In genomic region chr18:62850619-62851306, GRCh38 we compare ENCODE assay signal across 1 cellular context.
TF ChIP-seq lines count a peak whose summit lies in the region.

No MANE protein-coding gene starts in this region.

TF ChIP-seq in K562, 482 proteins besides CTCF, POLR2A, EP300 and RAD21 (continued from another document and continues in another):
- TF ChIP-seq ZHX1 (conservative IDR thresholded peaks at IDR 0.05; ENCODE audit: low read length) = no peak
- no peak for TF ChIP-seq ZNF785 (CRISPR knock-in tag; IDR thresholded peaks at IDR 0.05)
- no peak for TF ChIP-seq MCM3 (IDR thresholded peaks at IDR 0.05)
- TF ChIP-seq ZNF121 (CRISPR knock-in tag; conservative IDR thresholded peaks at IDR 0.05) = no peak
- no peak for TF ChIP-seq CCNT2 (IDR thresholded peaks at IDR 0.05; ENCODE audit: borderline replicate concordance, extremely low read depth, insufficient read length, low read depth, low read length)
- TF ChIP-seq NBN (IDR thresholded peaks at IDR 0.05; ENCODE audit: low read depth) = peak; percentile 48; the same call in 1 of the 2 replicates
- TF ChIP-seq ARHGAP35 (IDR thresholded peaks at IDR 0.05; ENCODE audit: partially characterized antibody) = no peak
- no peak for TF ChIP-seq PTRF (tag; IDR thresholded peaks at IDR 0.05)
- TF ChIP-seq NCOA2 (IDR thresholded peaks at IDR 0.05; ENCODE audit: partially characterized antibody in 2 of 2) = no peak
- no peak for TF ChIP-seq SAFB2 (IDR thresholded peaks at IDR 0.05; ENCODE audit: borderline replicate concordance, low read depth, low read length, severe bottlenecking)
- no peak for TF ChIP-seq E4F1 (CRISPR knock-in tag; IDR thresholded peaks at IDR 0.05; ENCODE audit: borderline replicate concordance)
- TF ChIP-seq BCOR (IDR thresholded peaks at IDR 0.05) = no peak
- TF ChIP-seq MCM7 (IDR thresholded peaks at IDR 0.05) = no peak
- TF ChIP-seq SMARCE1 (IDR thresholded peaks at IDR 0.05) = peak; percentile 64
- TF ChIP-seq HNRNPH1 (optimal IDR thresholded peaks at IDR 0.05; ENCODE audit: low read depth, low read length) = no peak
- no peak for TF ChIP-seq ZEB2 (IDR thresholded peaks at IDR 0.05)
- TF ChIP-seq ZKSCAN1 (IDR thresholded peaks at IDR 0.05; ENCODE audit: low read depth, low read length) = no peak
- no peak for TF ChIP-seq ZNF347 (CRISPR knock-in tag; IDR thresholded peaks at IDR 0.05; ENCODE audit: low read depth)
- TF ChIP-seq TRIM24 (IDR thresholded peaks at IDR 0.05) = peak; percentile 35 to 54; a peak in 2 of 4 replicates
- TF ChIP-seq ZNF133 (CRISPR knock-in tag; IDR thresholded peaks at IDR 0.05) = no peak
- no peak for TF ChIP-seq RFX7 (CRISPR knock-in tag; IDR thresholded peaks at IDR 0.05)
- TF ChIP-seq ZNF586 (CRISPR knock-in tag; conservative IDR thresholded peaks at IDR 0.05) = no peak
- TF ChIP-seq ZNF395 (CRISPR knock-in tag; IDR thresholded peaks at IDR 0.05) = no peak
- TF ChIP-seq SIN3A (IDR thresholded peaks at IDR 0.05; ENCODE audit: borderline replicate concordance in 2 of 2, control insufficient read depth in 1 of 2, low read depth in 2 of 2, low read length in 2 of 2) = no peak
- no peak for TF ChIP-seq MXD1 (CRISPR knock-in tag; IDR thresholded peaks at IDR 0.05; ENCODE audit: borderline replicate concordance, poor library complexity, severe bottlenecking)
- no peak for TF ChIP-seq MLX (CRISPR knock-in tag; conservative IDR thresholded peaks at IDR 0.05)
- no peak for TF ChIP-seq GTF2B (IDR thresholded peaks at IDR 0.05; ENCODE audit: extremely low read depth, insufficient read length)
- no peak for TF ChIP-seq ZNF212 (CRISPR knock-in tag; IDR thresholded peaks at IDR 0.05)
- no peak for TF ChIP-seq ZNF280B (CRISPR knock-in tag; IDR thresholded peaks at IDR 0.05)
- TF ChIP-seq ETV6 (IDR thresholded peaks at IDR 0.05; ENCODE audit: borderline replicate concordance in 1 of 2, low read depth in 2 of 2, low read length in 1 of 2) = no peak
- TF ChIP-seq ETV6 (CRISPR knock-in tag; IDR thresholded peaks at IDR 0.05; ENCODE audit: borderline replicate concordance) = no peak
- TF ChIP-seq NR0B1 (IDR thresholded peaks at IDR 0.05; ENCODE audit: partially characterized antibody) = no peak
- no peak for TF ChIP-seq KLF10 (CRISPR knock-in tag; IDR thresholded peaks at IDR 0.05)
- no peak for TF ChIP-seq HSF4 (CRISPR knock-in tag; IDR thresholded peaks at IDR 0.05; ENCODE audit: borderline replicate concordance)
- TF ChIP-seq NFIC (IDR thresholded peaks at IDR 0.05) = peak; percentile 49; the same call in 1 of the 2 replicates
- TF ChIP-seq MNT (conservative IDR thresholded peaks at IDR 0.05) = peak in 1 of 2 experiments; percentile 27; a peak in 1 of 4 replicates
- TF ChIP-seq U2AF1 (optimal IDR thresholded peaks at IDR 0.05; ENCODE audit: low read depth, low read length) = no peak
- no peak for TF ChIP-seq ZBED1 (IDR thresholded peaks at IDR 0.05)
- peak; percentile 57; the same call in 1 of the 2 replicates for TF ChIP-seq GATA2 (CRISPR knock-in tag; IDR thresholded peaks at IDR 0.05)
- TF ChIP-seq SRF (CRISPR knock-in tag; IDR thresholded peaks at IDR 0.05) = no peak
- no peak for TF ChIP-seq CGGBP1 (CRISPR knock-in tag; IDR thresholded peaks at IDR 0.05)
- 0 out of 2 replicates have a peak, but pooled peaks have one; percentile 41 for TF ChIP-seq ZBTB9 (CRISPR knock-in tag; IDR thresholded peaks at IDR 0.05)
- TF ChIP-seq CBX3 (IDR thresholded peaks at IDR 0.05; ENCODE audit: borderline replicate concordance in 1 of 2, low read length in 2 of 2) = no peak
- no peak for TF ChIP-seq MTA1 (IDR thresholded peaks at IDR 0.05; ENCODE audit: borderline replicate concordance)
- no peak for TF ChIP-seq DNMT1 (IDR thresholded peaks at IDR 0.05)
- TF ChIP-seq RCOR1 (IDR thresholded peaks at IDR 0.05; ENCODE audit: borderline replicate concordance in 1 of 2, low read depth in 2 of 2, low read length in 2 of 2) = peak; percentile 72 to 78; a peak in 3 of 4 replicates
- TF ChIP-seq POU5F1 (IDR thresholded peaks at IDR 0.05; ENCODE audit: borderline replicate concordance, low read depth, low read length, partially characterized antibody) = no peak
- no peak for TF ChIP-seq ZNF174 (CRISPR knock-in tag; IDR thresholded peaks at IDR 0.05)
- TF ChIP-seq NRF1 (conservative IDR thresholded peaks at IDR 0.05 in 1 of 2, IDR thresholded peaks at IDR 0.05 in 1 of 2) = 0 out of 4 replicates have a peak, but pooled peaks of 1 of the 2 experiments have one; percentile 11
- no peak for TF ChIP-seq U2AF2 (optimal IDR thresholded peaks at IDR 0.05; ENCODE audit: low read depth, low read length)
- peak; percentile 65 for TF ChIP-seq CREM (IDR thresholded peaks at IDR 0.05; ENCODE audit: low read depth)
- peak; percentile 73 for TF ChIP-seq CBFA2T2 (conservative IDR thresholded peaks at IDR 0.05)
- no peak for TF ChIP-seq RHOXF2B (CRISPR knock-in tag; conservative IDR thresholded peaks at IDR 0.05)
- TF ChIP-seq PML (IDR thresholded peaks at IDR 0.05; ENCODE audit: low read length) = peak; percentile 50; the same call in 1 of the 2 replicates
- no peak for TF ChIP-seq MTA3 (IDR thresholded peaks at IDR 0.05; ENCODE audit: borderline replicate concordance)
- no peak for TF ChIP-seq FUS (optimal IDR thresholded peaks at IDR 0.05; ENCODE audit: low read depth, low read length)
- no peak for TF ChIP-seq PHF20 (IDR thresholded peaks at IDR 0.05; ENCODE audit: partially characterized antibody)
